Comparison of ENCODE assay signal across 10 cellular contexts in the genomic region with DNA sequence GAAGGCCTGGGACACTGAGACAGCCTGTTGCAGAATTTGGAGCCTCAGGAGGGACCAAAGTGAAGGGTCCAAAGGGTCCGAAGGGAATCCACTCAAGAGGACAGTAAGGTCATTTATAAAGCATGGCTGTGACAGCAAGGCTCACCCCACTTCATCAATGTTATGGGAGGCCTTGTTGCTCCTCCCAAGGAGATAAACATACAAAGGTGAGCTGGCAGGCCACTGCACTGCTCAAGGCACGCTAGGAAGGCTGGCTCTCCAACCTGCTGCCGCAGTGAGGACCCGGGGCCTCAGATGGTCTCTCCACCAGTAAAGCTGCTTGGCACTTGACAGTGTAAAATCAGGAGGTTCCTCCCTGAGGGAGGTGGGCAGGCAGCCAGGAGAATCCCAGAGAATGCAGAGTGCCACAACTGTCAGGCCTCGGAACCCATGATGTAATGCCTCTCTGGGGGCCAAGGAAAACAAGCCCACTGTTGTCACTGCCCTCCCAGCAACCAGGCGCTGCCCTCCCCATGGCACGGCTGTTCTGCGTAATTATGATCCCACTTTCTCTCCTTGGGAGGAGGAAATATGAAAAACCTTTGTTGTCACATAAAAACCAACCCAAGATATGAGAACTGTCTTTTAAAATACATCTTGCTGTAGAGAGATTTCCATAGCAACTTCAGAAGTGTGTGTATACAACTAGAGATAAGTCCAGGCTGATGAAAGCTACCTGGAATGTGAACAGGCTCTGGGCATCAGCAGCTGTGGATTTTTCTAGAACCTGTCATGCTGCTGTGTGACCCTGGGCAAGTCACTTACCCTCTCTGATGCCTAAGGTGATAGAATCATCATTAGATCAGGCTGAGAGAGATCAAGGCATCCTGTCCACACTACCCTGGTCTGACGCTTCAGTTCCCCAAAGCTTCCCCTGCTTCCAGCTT.
A peak's percentile ranks its signal among the peaks of the same experiment; 100 is the strongest.
DNase-seq lines count a peak whose midpoint lies in the region; ATAC-seq, FAIRE-seq and TF ChIP-seq lines count a peak whose summit lies in the region.
"Had no signal": no experiment of that assay in that cellular context is flagged by ENCODE, and none has a peak within 500 bp of the region (broad histone marks: within the 10 kb centered on the region; RNA-seq: fewer than 3 reads in every experiment).

No MANE protein-coding gene starts in this region.

- no peaks in the 10 kb centered on the region for H3K9me3 Mint-ChIP-seq in type B pancreatic cell

- H3K79me2 ChIP-seq in K562 (ENCODE audit: control insufficient read depth, insufficient read depth, low read length): no peaks in the 10 kb centered on the region
- H3K79me2 ChIP-seq in Karpas-422 (ENCODE audit: low read length): peaks cover 9% of the 10 kb centered on the region

- intact Hi-C loops in K562 (cut with micrococcal nuclease): no loop called here

- no peak overlapping the region for H2BK5ac ChIP-seq in neuronal stem cell (ENCODE audit: low read length)

- H3K18ac ChIP-seq in neuronal stem cell (ENCODE audit: low read length): no peak overlapping the region

- H4K91ac ChIP-seq in neuronal stem cell (ENCODE audit: low read depth, low read length, poor library complexity): no peak overlapping the region

- H3K27me3 ChIP-seq in K562 (ENCODE audit: control insufficient read depth in 2 of 2, insufficient read depth in 2 of 2, low read length in 2 of 2) (peaks cover 24 to 44% of the 10 kb centered on the region in 2 experiments), Karpas-422 (ENCODE audit: low read length) (no peaks in the 10 kb centered on the region), neuronal stem cell (ENCODE audit: control insufficient read depth in 3 of 3, insufficient read depth in 3 of 3, low read depth in 1 of 3, low read length in 3 of 3) (peaks cover 0 to 5% (median 0%) of the 10 kb centered on the region in 3 experiments)

- H3K4me2 ChIP-seq in K562 (ENCODE audit: insufficient read depth, low read length): no peak overlapping the region
- no peak overlapping the region for H3K4me2 ChIP-seq in Karpas-422 (ENCODE audit: low read depth, low read length, poor library complexity, severe bottlenecking)
- H3K4me2 ChIP-seq in neuronal stem cell (ENCODE audit: insufficient read depth, low read length, poor library complexity, severe bottlenecking): no peak overlapping the region

- no peak overlapping the region for H3K23ac ChIP-seq in neuronal stem cell (ENCODE audit: low read depth, low read length, poor library complexity)

- no peaks in the 10 kb centered on the region for H3K9me1 ChIP-seq in K562 (ENCODE audit: control insufficient read depth, insufficient read depth, low read length)

- WGBS in K562 (ENCODE audit: insufficient coverage, low coverage, missing lambda C conversion rate): 5% methylated on average over 9 of the region's 9 CpGs
- no CpG with 5 or more reads among the region's 9 CpGs for WGBS in neuronal stem cell (ENCODE audit: extremely low coverage in 2 of 2, insufficient read length in 2 of 2, insufficient replicate concordance in 1 of 2), 2 donors

- H4K8ac ChIP-seq in neuronal stem cell (ENCODE audit: low read depth, low read length): no peak overlapping the region

- H2BK12ac ChIP-seq in neuronal stem cell (ENCODE audit: low read length): no peak overlapping the region

- H3K4me3 ChIP-seq in K562 (no peak overlapping the region), Karpas-422 (ENCODE audit: low read length) (no peak overlapping the region), neuronal stem cell (ENCODE audit: low read length in 2 of 2) (no peak overlapping the region)

- TF ChIP-seq POLR2A in K562 (conservative IDR thresholded peaks at IDR 0.05): no peak

- BruUV-seq in K562 (replicated peaks; lab: Mats Ljungman, UMichigan): no TSS peak

- H2AK5ac ChIP-seq in neuronal stem cell (ENCODE audit: low read depth, low read length): no peak overlapping the region

- POLR2A ChIA-PET in K562 (lab: Yijun Ruan, JAX): interaction anchor here (1.0 to 1.4 kb wide), 2 partner anchors 11 to 17 kb away, joined by 3 read pairs; no protein-coding TSS in a partner anchor

- H3K27ac Mint-ChIP-seq in type B pancreatic cell: no peak overlapping the region

- H3K4me1 ChIP-seq in K562 (replicated peaks in 1 of 2; ENCODE audit: control insufficient read depth in 2 of 2, insufficient read depth in 2 of 2, low read length in 2 of 2) (peaks cover 0 to 4% of the 10 kb centered on the region in 2 experiments; a peak in 1 of 5 replicates), Karpas-422 (ENCODE audit: low read length) (peaks cover 12% of the 10 kb centered on the region), neuronal stem cell (ENCODE audit: control insufficient read depth in 2 of 2, insufficient read depth in 1 of 2, low read depth in 1 of 2, low read length in 2 of 2) (no peaks in the 10 kb centered on the region)

- no peak overlapping the region for H3K27ac ChIP-seq in K562 (ENCODE audit: extremely low read depth, low read depth, low read length)
- no peak overlapping the region for H3K27ac ChIP-seq in Karpas-422 (ENCODE audit: low read length)
- no peak overlapping the region for H3K27ac ChIP-seq in neuronal stem cell (replicated peaks; ENCODE audit: low read length)
- H3K27ac ChIP-seq: 22Rv1 had no signal

- H2AFZ ChIP-seq in K562 (ENCODE audit: low read depth, low read length) (no peak overlapping the region), Karpas-422 (ENCODE audit: low read length) (no peak overlapping the region), neuronal stem cell (ENCODE audit: low read length) (no peak overlapping the region)

- H3K9me2 ChIP-seq in Karpas-422 (replicated peaks; ENCODE audit: insufficient read depth, low read length): no peaks in the 10 kb centered on the region

- DNase-seq in DMS79 (lab: John Stamatoyannopoulos, UW): peak; percentile 33
- DNase-seq in DMS79 treated with DMSO at 0.1 percent for 48 hours (lab: John Stamatoyannopoulos, UW): no peak
- no peak for DNase-seq in K562 (ENCODE audit: extremely low read depth in 1 of 4, low spot score in 3 of 4)
- peak; percentile 50 for DNase-seq in hepatic stellate cell (ENCODE audit: low spot score)
- DNase-seq in superior temporal gyrus (ENCODE audit: extremely low spot score): peak; percentile 60
- no peak for DNase-seq in Karpas-422
- DNase-seq in neuronal stem cell (ENCODE audit: low spot score): no peak
- no peak for DNase-seq in type B pancreatic cell (ENCODE audit: extremely low spot score, unreplicated experiment)
- DNase-seq: stimulated activated naive CD4-positive, alpha-beta T cell treated with Interleukin-2 at 50 U/mL for 16 hours had no signal

- no peaks in the 10 kb centered on the region for H3K4me1 Mint-ChIP-seq in type B pancreatic cell (ENCODE audit: unreplicated experiment)

- no peak overlapping the region for H3K14ac ChIP-seq in neuronal stem cell (ENCODE audit: low read length)

- H3K36me3 ChIP-seq in K562 (ENCODE audit: control insufficient read depth, insufficient read depth, low read length): no peaks in the 10 kb centered on the region
- peaks cover 50% of the 10 kb centered on the region for H3K36me3 ChIP-seq in Karpas-422 (ENCODE audit: insufficient read depth, low read length)
- H3K36me3 ChIP-seq in neuronal stem cell (replicated peaks in 1 of 2; ENCODE audit: control insufficient read depth in 2 of 2, insufficient read depth in 2 of 2, low read length in 2 of 2): peaks cover 0 to 2% of the 10 kb centered on the region in 2 donors

- H4K20me1 ChIP-seq in K562 (replicated peaks; ENCODE audit: control insufficient read depth, insufficient read depth, low read length): no peaks in the 10 kb centered on the region
- no peaks in the 10 kb centered on the region for H4K20me1 ChIP-seq in Karpas-422 (ENCODE audit: insufficient read depth, low read depth, low read length)

- H3K4me3 Mint-ChIP-seq in type B pancreatic cell: no peak overlapping the region

- H2BK120ac ChIP-seq in neuronal stem cell (ENCODE audit: low read depth, low read length): no peak overlapping the region

- CTCF ChIA-PET in K562 (lab: Yijun Ruan, JAX; ENCODE audit: low intra/inter-chr PET ratio): no interaction called here

- TF ChIP-seq RAD21 in K562 (CRISPR knock-in tag; conservative IDR thresholded peaks at IDR 0.05 in 1 of 2, IDR thresholded peaks at IDR 0.05 in 1 of 2): no peak

- in situ Hi-C loops in K562 (cut with MboI): loop anchor here (5.0 kb wide), 1 partner anchor 115 kb away; no protein-coding TSS in a partner anchor

- H3K27me3 Mint-ChIP-seq in type B pancreatic cell: peaks cover 30% of the 10 kb centered on the region

- no peak for ATAC-seq in K562

- no peak for TF ChIP-seq EP300 in K562 (IDR thresholded peaks at IDR 0.05; ENCODE audit: low read length)

- no peak overlapping the region for H2BK15ac ChIP-seq in neuronal stem cell (ENCODE audit: low read length)

- H3K9me3 ChIP-seq in K562 (replicated peaks; ENCODE audit: control insufficient read depth, insufficient read depth, low read depth, low read length): no peaks in the 10 kb centered on the region
- no peaks in the 10 kb centered on the region for H3K9me3 ChIP-seq in Karpas-422 (ENCODE audit: low read length)
- peaks cover 0 to 4% of the 10 kb centered on the region in 2 donors for H3K9me3 ChIP-seq in neuronal stem cell (replicated peaks in 1 of 2; ENCODE audit: control insufficient read depth in 2 of 2, insufficient read depth in 1 of 2, low read depth in 1 of 2, low read length in 2 of 2)

- H3K4ac ChIP-seq in neuronal stem cell (ENCODE audit: low read length): no peak overlapping the region

- H3K9ac ChIP-seq in K562 (ENCODE audit: insufficient read depth in 1 of 2, low read depth in 2 of 2, low read length in 2 of 2) (no peak overlapping the region; a peak in 1 of 4 replicates), Karpas-422 (ENCODE audit: low read length) (no peak overlapping the region), neuronal stem cell (ENCODE audit: low read depth, low read length, poor library complexity) (no peak overlapping the region)

- no peaks in the 10 kb centered on the region for H3K79me1 ChIP-seq in neuronal stem cell (ENCODE audit: low read depth, low read length)

- no peaks in the 10 kb centered on the region for H3K36me3 Mint-ChIP-seq in type B pancreatic cell

- FAIRE-seq in K562 (lab: Jason Lieb, UNC): no peak

- TF ChIP-seq CTCF in K562 (IDR thresholded peaks at IDR 0.05 in 2 of 3, conservative IDR thresholded peaks at IDR 0.05 in 1 of 3; ENCODE audit: insufficient read depth in 2 of 3, low read depth in 1 of 3, low read length in 3 of 3) (no peak), type B pancreatic cell (conservative IDR thresholded peaks at IDR 0.05) (no peak)

TF ChIP-seq in K562, 482 proteins besides CTCF, POLR2A, EP300 and RAD21 (continues in another document):
- TF ChIP-seq, protein P1, sequence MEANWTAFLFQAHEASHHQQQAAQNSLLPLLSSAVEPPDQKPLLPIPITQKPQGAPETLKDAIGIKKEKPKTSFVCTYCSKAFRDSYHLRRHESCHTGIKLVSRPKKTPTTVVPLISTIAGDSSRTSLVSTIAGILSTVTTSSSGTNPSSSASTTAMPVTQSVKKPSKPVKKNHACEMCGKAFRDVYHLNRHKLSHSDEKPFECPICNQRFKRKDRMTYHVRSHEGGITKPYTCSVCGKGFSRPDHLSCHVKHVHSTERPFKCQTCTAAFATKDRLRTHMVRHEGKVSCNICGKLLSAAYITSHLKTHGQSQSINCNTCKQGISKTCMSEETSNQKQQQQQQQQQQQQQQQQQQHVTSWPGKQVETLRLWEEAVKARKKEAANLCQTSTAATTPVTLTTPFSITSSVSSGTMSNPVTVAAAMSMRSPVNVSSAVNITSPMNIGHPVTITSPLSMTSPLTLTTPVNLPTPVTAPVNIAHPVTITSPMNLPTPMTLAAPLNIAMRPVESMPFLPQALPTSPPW (CRISPR knock-in tag; IDR thresholded peaks at IDR 0.05): no peak

Comparison
In these comparisons a context has a peak if more than half of its experiments do, and no peak if none do; other contexts are left out.
1. DNase-seq: peak in DMS79 (single experiment), hepatic stellate cell (single experiment) and superior temporal gyrus (single experiment); none in DMS79 treated with DMSO at 0.1 percent for 48 hours (single experiment), K562 (0 of 4), Karpas-422 (single experiment), neuronal stem cell (single experiment) and type B pancreatic cell (single experiment).